ENCODE assay signal across 9 cellular contexts in genomic region chr10:121926157-121926556, GRCh38. TPM values are rescaled to one million over a fixed set of nuclear protein-coding genes. Genes with fewer than 3 reads are reported as not detected.
A peak's percentile ranks its signal among the peaks of the same experiment; 100 is the strongest.
DNase-seq lines count a peak whose midpoint lies in the region; ATAC-seq and TF ChIP-seq lines count a peak whose summit lies in the region.
"Had no signal": no experiment of that assay in that cellular context is flagged by ENCODE, and none has a peak within 500 bp of the region (broad histone marks: within the 10 kb centered on the region; RNA-seq: fewer than 3 reads in every experiment).

No MANE protein-coding gene starts in this region.

- CTCF ChIA-PET in activated CD8-positive, alpha-beta memory T cell treated with anti-CD3 and anti-CD28 coated beads, Interleukin-2, amount 10 ng/mL, durations not matched to agents 7 days and 5 days (lab: Charles Lee): no interaction called here

- H3K4me1 Mint-ChIP-seq in activated CD8-positive, alpha-beta memory T cell treated with anti-CD3 and anti-CD28 coated beads, Interleukin-2, amount 10 ng/mL, durations not matched to agents 7 days and 5 days: peaks cover 15% of the 10 kb centered on the region

- H3K4me1 ChIP-seq in iPS-20b (ENCODE audit: insufficient read depth, low read length) (peaks cover 3% of the 10 kb centered on the region; the same call in 1 of the 2 replicates), subcutaneous abdominal adipose tissue (ENCODE audit: control insufficient read depth in 5 of 5, insufficient read depth in 5 of 5, low read length in 5 of 5) (peaks cover 2 to 24% (median 18%) of the 10 kb centered on the region in 5 donors)

- H3K27me3 ChIP-seq in iPS-20b (ENCODE audit: insufficient read depth, low read length) (no peaks in the 10 kb centered on the region), subcutaneous abdominal adipose tissue (ENCODE audit: control insufficient read depth in 5 of 5, insufficient read depth in 4 of 5, low read length in 5 of 5) (no peaks in the 10 kb centered on the region)

- no peak overlapping the region; the same call in 1 of the 2 replicates for H3K9ac ChIP-seq in iPS-20b (ENCODE audit: low read depth, low read length)
- H3K9ac ChIP-seq in subcutaneous abdominal adipose tissue (ENCODE audit: low read length in 5 of 5): peak overlapping the region in 2 of 5 donors; percentile 95 to 96

- no peak for DNase-seq in activated CD8-positive, alpha-beta memory T cell treated with anti-CD3 and anti-CD28 coated beads, Interleukin-2, amount 10 ng/mL, durations not matched to agents 7 days and 5 days
- no peak for DNase-seq in activated CD8-positive, alpha-beta memory T cell treated with anti-CD3 and anti-CD28 coated beads, Interleukin-2, amount 50 U/mL, for 48 hours
- DNase-seq in SIG-M5 (lab: John Stamatoyannopoulos, UW) (no peak), middle frontal gyrus (ENCODE audit: extremely low spot score, low spot score) (no peak)
- DNase-seq: NCI-H1436 treated with DMSO at 0.1 percent for 48 hours had no signal

- H3K27ac ChIP-seq in VCaP (peak overlapping the region; percentile 95), iPS-20b (ENCODE audit: low read length) (no peak overlapping the region), subcutaneous abdominal adipose tissue (ENCODE audit: low read depth, low read length) (peak overlapping the region; percentile 97)

- H3K4me3 ChIP-seq in iPS-20b (ENCODE audit: low read length) (peak overlapping the region; percentile 81), subcutaneous abdominal adipose tissue (ENCODE audit: low read depth in 1 of 5, low read length in 5 of 5) (peak overlapping the region in 2 of 5 donors; percentile 88 to 93)

- ATAC-seq in activated CD8-positive, alpha-beta memory T cell treated with anti-CD3 and anti-CD28 coated beads, Interleukin-2, amount 10 ng/mL, durations not matched to agents 7 days and 5 days: no peak
- ATAC-seq in HG03280 (IDR thresholded peaks at IDR 0.05; ENCODE audit: unreplicated experiment): no peak

- peak overlapping the region; percentile 22 for H3K4me3 Mint-ChIP-seq in activated CD8-positive, alpha-beta memory T cell treated with anti-CD3 and anti-CD28 coated beads, Interleukin-2, amount 10 ng/mL, durations not matched to agents 7 days and 5 days

- H3K27ac Mint-ChIP-seq in activated CD8-positive, alpha-beta memory T cell treated with anti-CD3 and anti-CD28 coated beads, Interleukin-2, amount 10 ng/mL, durations not matched to agents 7 days and 5 days: no peak overlapping the region

- TF ChIP-seq CTCF in VCaP (conservative IDR thresholded peaks at IDR 0.05): no peak

- H3K36me3 Mint-ChIP-seq in activated CD8-positive, alpha-beta memory T cell treated with anti-CD3 and anti-CD28 coated beads, Interleukin-2, amount 10 ng/mL, durations not matched to agents 7 days and 5 days: peaks cover 5% of the 10 kb centered on the region

- no peaks in the 10 kb centered on the region for H3K9me3 Mint-ChIP-seq in activated CD8-positive, alpha-beta memory T cell treated with anti-CD3 and anti-CD28 coated beads, Interleukin-2, amount 10 ng/mL, durations not matched to agents 7 days and 5 days (ENCODE audit: low read depth)

- H3K27me3 Mint-ChIP-seq in activated CD8-positive, alpha-beta memory T cell treated with anti-CD3 and anti-CD28 coated beads, Interleukin-2, amount 10 ng/mL, durations not matched to agents 7 days and 5 days: no peaks in the 10 kb centered on the region

- H3K36me3 ChIP-seq in iPS-20b (ENCODE audit: insufficient read depth, low read depth, low read length) (peaks cover 28% of the 10 kb centered on the region), subcutaneous abdominal adipose tissue (ENCODE audit: control insufficient read depth in 5 of 5, insufficient read depth in 5 of 5, low read length in 5 of 5) (peaks cover 5 to 12% (median 8%) of the 10 kb centered on the region in 5 donors)

- H3K9me3 ChIP-seq in iPS-20b (ENCODE audit: insufficient read depth, low read depth, low read length): no peaks in the 10 kb centered on the region
- no peaks in the 10 kb centered on the region for H3K9me3 ChIP-seq in subcutaneous abdominal adipose tissue (ENCODE audit: control insufficient read depth in 5 of 5, low read length in 5 of 5)

RNA-seq across cellular contexts. Expression of gene ATE1, which starts 1.7 kb away (rescaled TPM):
- 10 to 100 TPM; 26.6 to 28.1 TPM for total RNA-seq in activated CD8-positive, alpha-beta memory T cell treated with anti-CD3 and anti-CD28 coated beads, Interleukin-2, amount 10 ng/mL, durations not matched to agents 7 days and 5 days

RNA-seq across cellular contexts. Expression of gene NSMCE4A, which starts 48.9 kb away (rescaled TPM):
- total RNA-seq in activated CD8-positive, alpha-beta memory T cell treated with anti-CD3 and anti-CD28 coated beads, Interleukin-2, amount 10 ng/mL, durations not matched to agents 7 days and 5 days: 10 to 100 TPM; 60.3 to 67.1 TPM
